In genomic region chr2:238291550-238292281, GRCh38 we compare ENCODE assay signal across 20 cellular contexts. TPM values are rescaled to one million over a fixed set of nuclear protein-coding genes. Genes with fewer than 3 reads are reported as not detected.
DNase-seq lines count a peak whose midpoint lies in the region; ATAC-seq and TF ChIP-seq lines count a peak whose summit lies in the region.
"Had no signal": no experiment of that assay in that cellular context is flagged by ENCODE, and none has a peak within 500 bp of the region (broad histone marks: within the 10 kb centered on the region; RNA-seq: fewer than 3 reads in every experiment).

No MANE protein-coding gene starts in this region.

- H3K9me2 ChIP-seq in PC-3 (replicated peaks; ENCODE audit: low read length), result no peaks in the 10 kb centered on the region

- CTCF ChIA-PET in PC-3 (lab: Charles Lee), result no interaction called here

- intact Hi-C loops in PC-3 (cut with micrococcal nuclease), result no loop called here
- intact Hi-C loops in stomach (cut with DNase I; ENCODE audit: low total_unique reads), result no loop called here

- H3K9me3 ChIP-seq in PC-3 (ENCODE audit: low read length) (no peaks in the 10 kb centered on the region), esophagus (ENCODE audit: control insufficient read depth in 2 of 2, insufficient read depth in 1 of 2, low read depth in 1 of 2, low read length in 1 of 2) (no peaks in the 10 kb centered on the region), mucosa of rectum (ENCODE audit: control insufficient read depth in 2 of 2, low read length in 2 of 2) (no peaks in the 10 kb centered on the region), stomach (no peaks in the 10 kb centered on the region), osteoblast (ENCODE audit: low read depth, low read length) (no peaks in the 10 kb centered on the region)
- H3K9me3 ChIP-seq: Caco-2 had no signal

- H3F3A ChIP-seq in PC-3 (ENCODE audit: low read length, unreplicated experiment), result peaks cover 5% of the 10 kb centered on the region

- H3K4me1 ChIP-seq in PC-3 (ENCODE audit: insufficient read depth, low read length), result peaks cover 30% of the 10 kb centered on the region
- peaks cover 0 to 21% of the 10 kb centered on the region in 2 donors for H3K4me1 ChIP-seq in esophagus (ENCODE audit: control insufficient read depth in 2 of 2, insufficient read depth in 2 of 2, low read length in 1 of 2)
- peaks cover 40 to 47% of the 10 kb centered on the region in 2 donors for H3K4me1 ChIP-seq in mucosa of rectum (ENCODE audit: control insufficient read depth in 2 of 2, insufficient read depth in 2 of 2, low read length in 2 of 2)
- peaks cover 31 to 55% (median 54%) of the 10 kb centered on the region in 4 donors for H3K4me1 ChIP-seq in stomach
- peaks cover 22% of the 10 kb centered on the region for H3K4me1 ChIP-seq in osteoblast (ENCODE audit: insufficient read depth, low read length)

- H3K4me2 ChIP-seq in PC-3 (ENCODE audit: low read length), result no peak overlapping the region
- H3K4me2 ChIP-seq in osteoblast (ENCODE audit: insufficient read depth, low read length), result no peak overlapping the region
- H3K4me2 ChIP-seq: GM23338 had no signal

- H4K20me1 ChIP-seq in PC-3 (ENCODE audit: low read length) (no peaks in the 10 kb centered on the region), osteoblast (ENCODE audit: insufficient read depth, low read length) (no peaks in the 10 kb centered on the region)

- no peak for TF ChIP-seq CTCF in PC-3 (conservative IDR thresholded peaks at IDR 0.05; ENCODE audit: low read depth, low read length)
- no peak for TF ChIP-seq CTCF in stomach (IDR thresholded peaks at IDR 0.05)
- no peak for TF ChIP-seq CTCF in osteoblast (IDR thresholded peaks at IDR 0.05; ENCODE audit: extremely low read depth, low read depth, low read length)

- TF ChIP-seq EP300 in stomach (IDR thresholded peaks at IDR 0.05), result no peak

- H3K27ac ChIP-seq in PC-3 (ENCODE audit: low read length) (peak overlapping the region; percentile 95), esophagus (ENCODE audit: low read depth in 2 of 2, low read length in 1 of 2) (peak overlapping the region; percentile 79 to 89), mucosa of rectum (ENCODE audit: low read depth in 2 of 2, low read length in 2 of 2) (peak overlapping the region; percentile 85 to 93), stomach (peak overlapping the region; percentile 49 to 99 (median 98)), osteoblast (ENCODE audit: low read depth, low read length) (no peak overlapping the region)
- H3K27ac ChIP-seq: HL-60 had no signal

- peaks cover 16% of the 10 kb centered on the region for H3K79me2 ChIP-seq in PC-3 (ENCODE audit: low read length)
- peaks cover 2% of the 10 kb centered on the region for H3K79me2 ChIP-seq in osteoblast (ENCODE audit: insufficient read depth, low read length)

- H3K36me3 ChIP-seq in PC-3 (ENCODE audit: low read depth, low read length), result no peaks in the 10 kb centered on the region
- H3K36me3 ChIP-seq in esophagus (ENCODE audit: control insufficient read depth in 2 of 2, insufficient read depth in 2 of 2, low read length in 1 of 2), result no peaks in the 10 kb centered on the region
- no peaks in the 10 kb centered on the region for H3K36me3 ChIP-seq in mucosa of rectum (ENCODE audit: control insufficient read depth in 2 of 2, insufficient read depth in 2 of 2, low read length in 2 of 2)
- no peaks in the 10 kb centered on the region for H3K36me3 ChIP-seq in stomach
- H3K36me3 ChIP-seq in osteoblast (ENCODE audit: insufficient read depth, low read length), result no peaks in the 10 kb centered on the region

- H3K27me3 ChIP-seq in PC-3 (ENCODE audit: low read length), result no peaks in the 10 kb centered on the region
- no peaks in the 10 kb centered on the region for H3K27me3 ChIP-seq in esophagus (ENCODE audit: control insufficient read depth in 1 of 2, insufficient read depth in 2 of 2, low read length in 2 of 2)
- no peaks in the 10 kb centered on the region for H3K27me3 ChIP-seq in mucosa of rectum (ENCODE audit: control insufficient read depth in 2 of 2, insufficient read depth in 2 of 2, low read length in 2 of 2)
- H3K27me3 ChIP-seq in stomach, result peaks cover 0 to 2% (median 0%) of the 10 kb centered on the region in 3 donors
- H3K27me3 ChIP-seq in osteoblast (ENCODE audit: insufficient read depth, low read length), result peaks cover 6% of the 10 kb centered on the region

- no peak for ATAC-seq in PC-3
- ATAC-seq in GM18498 (IDR thresholded peaks at IDR 0.05; ENCODE audit: unreplicated experiment), result no peak
- ATAC-seq: GM23338 had no signal

- BruUV-seq in PC-3 (replicated peaks; lab: Mats Ljungman, UMichigan), result no TSS peak

- no peak for TF ChIP-seq POLR2A in stomach (IDR thresholded peaks at IDR 0.05)

- POLR2A ChIA-PET in PC-3 (lab: Charles Lee; ENCODE audit: unreplicated experiment), result no interaction called here

- 90 to 94% methylated on average over 8 of the region's 8 CpGs for WGBS in esophagus, 2 donors
- WGBS in stomach, 5 donors, result 93 to 98% (median 95%) methylated on average over 8 of the region's 8 CpGs

- H3K4me3 ChIP-seq in PC-3 (ENCODE audit: low read length), result no peak overlapping the region
- no peak overlapping the region for H3K4me3 ChIP-seq in esophagus (ENCODE audit: low read depth in 1 of 2, low read length in 2 of 2)
- H3K4me3 ChIP-seq in mucosa of rectum (ENCODE audit: low read length in 2 of 2), result no peak overlapping the region
- no peak overlapping the region for H3K4me3 ChIP-seq in stomach
- H3K4me3 ChIP-seq in osteoblast (ENCODE audit: insufficient read depth, low read length), result no peak overlapping the region
- H3K4me3 ChIP-seq: GM23338 had no signal

- DNase-seq in PC-3 (no peak), stomach (no peak), AML-193 (lab: John Stamatoyannopoulos, UW) (no peak), osteoblast (ENCODE audit: insufficient read length, low spot score, missing footprints) (no peak), SK-N-DZ (ENCODE audit: low spot score) (no peak)
- DNase-seq: Caco-2; CD4-positive, alpha-beta T cell; DMS79 treated with DMSO at 0.1 percent for 48 hours; HCEC 1CT; MV-4-11; NCI-H1105 treated with DMSO at 0.1 percent for 48 hours; NCI-H226; NCI-H774; NK-92 treated with Interleukin-12 subunit alpha and Interleukin-12 subunit beta, amount 100 ng/mL, for 24 hours; Right ventricle myocardium superior had no signal

- H3K9ac ChIP-seq in PC-3 (ENCODE audit: low read length) (peak overlapping the region; percentile 73; the same call in 1 of the 2 replicates), mucosa of rectum (ENCODE audit: low read depth in 1 of 2, low read length in 2 of 2) (no peak overlapping the region)

- H2AFZ ChIP-seq in PC-3 (ENCODE audit: low read length) (no peak overlapping the region), osteoblast (ENCODE audit: low read length) (no peak overlapping the region)
- H2AFZ ChIP-seq: GM23338 had no signal

RNA-seq across cellular contexts. Expression of gene PER2, which starts 3.3 kb away (rescaled TPM):
- total RNA-seq in PC-3 (2014; rRNA removed) (8.6 and 13.0 TPM in 2 replicates), stomach (100 to 1,000 TPM in 1 of 5 donors, 10 to 100 TPM in 4; 20.9 to 188 (median 40.8) TPM), osteoblast (7.4 and 9.4 TPM in 2 replicates)
- polyA plus RNA-seq in esophagus (10 to 100 TPM in 1 of 2 donors, 1 to 10 TPM in 1; 4.9 to 12.6 TPM), stomach (1 to 10 TPM; 4.4 to 9.8 (median 7.3) TPM)
- 0.90 and 1.0 TPM in 2 replicates for polyA plus RNA-seq in SK-N-DZ (2014; cell fraction: cytosol; rRNA removed)
- 0.71 and 3.6 TPM in 2 replicates for polyA plus RNA-seq in SK-N-DZ (2014; cell fraction: nucleus; rRNA removed)

RNA-seq across cellular contexts. Expression of gene TRAF3IP1, which starts 28.6 kb away (rescaled TPM):
- 8.2 and 12.0 TPM in 2 replicates for total RNA-seq in PC-3 (2014; rRNA removed)
- 1 to 10 TPM; 3.2 to 4.8 TPM for polyA plus RNA-seq in esophagus
- 10 to 100 TPM in 3 of 5 donors, 1 to 10 TPM in 1, under 1 TPM in 1; 0.58 to 21.1 (median 10.7) TPM for total RNA-seq in stomach
- polyA plus RNA-seq in stomach, result 10 to 100 TPM in 2 of 3 donors, 1 to 10 TPM in 1; 4.4 to 20.6 (median 10.8) TPM
- 7.6 and 8.5 TPM in 2 replicates for total RNA-seq in osteoblast
- polyA plus RNA-seq in SK-N-DZ (2014; cell fraction: cytosol; rRNA removed), result 5.2 and 6.8 TPM in 2 replicates
- polyA plus RNA-seq in SK-N-DZ (2014; cell fraction: nucleus; rRNA removed), result 1.8 and 2.7 TPM in 2 replicates

RNA-seq across cellular contexts. Expression of gene HES6, which starts 51.9 kb away (rescaled TPM):
- total RNA-seq in PC-3 (2014; rRNA removed) (9.8 and 19.6 TPM in 2 replicates), stomach (100 to 1,000 TPM in 1 of 5 donors, 10 to 100 TPM in 1, 1 to 10 TPM in 2, not detected in 1; 6.7 to 222 (median 45.5) TPM), osteoblast (1.8 and 4.0 TPM in 2 replicates)
- polyA plus RNA-seq in esophagus (1 to 10 TPM; 2.5 to 3.0 TPM), stomach (10 to 100 TPM; 10.8 to 20.0 (median 17.0) TPM)
- 218 and 334 TPM in 2 replicates for polyA plus RNA-seq in SK-N-DZ (2014; cell fraction: cytosol; rRNA removed)
- 858 and 888 TPM in 2 replicates for polyA plus RNA-seq in SK-N-DZ (2014; cell fraction: nucleus; rRNA removed)
